24 cellular contexts compared by ENCODE assay signal in genomic region chr10:83222832-83223742, GRCh38.
DNase-seq lines count a peak whose midpoint lies in the region; ATAC-seq, FAIRE-seq and TF ChIP-seq lines count a peak whose summit lies in the region.
"Had no signal": no experiment of that assay in that cellular context is flagged by ENCODE, and none has a peak within 500 bp of the region (broad histone marks: within the 10 kb centered on the region; RNA-seq: fewer than 3 reads in every experiment).

No MANE protein-coding gene starts in this region.

- H2AK5ac ChIP-seq in neuronal stem cell (ENCODE audit: low read depth, low read length), result no peak overlapping the region

- no peak overlapping the region for H3K4ac ChIP-seq in neuronal stem cell (ENCODE audit: low read length)

- H2BK12ac ChIP-seq in neuronal stem cell (ENCODE audit: low read length), result peak overlapping the region; percentile 91

- no peak overlapping the region for H2BK120ac ChIP-seq in neuronal stem cell (ENCODE audit: low read depth, low read length)

- H3K14ac ChIP-seq in neuronal stem cell (ENCODE audit: low read length), result no peak overlapping the region

- no peak for TF ChIP-seq CTCF in BE2C (IDR thresholded peaks at IDR 0.05; ENCODE audit: low read depth, low read length)

- no CpG with 5 or more reads among the region's 25 CpGs for WGBS in neuronal stem cell (ENCODE audit: extremely low coverage in 2 of 2, insufficient read length in 2 of 2, insufficient replicate concordance in 1 of 2), 2 donors

- no peak overlapping the region for H2BK15ac ChIP-seq in neuronal stem cell (ENCODE audit: low read length)

- H3K27ac ChIP-seq in neuronal stem cell (replicated peaks; ENCODE audit: low read length), result no peak overlapping the region
- H3K27ac ChIP-seq: SK-N-MC had no signal

- no peak for ATAC-seq in naive thymus-derived CD8-positive, alpha-beta T cell
- ATAC-seq: CD8-positive, alpha-beta T cell; Panc1 had no signal

- FAIRE-seq in GM12891 (lab: Jason Lieb, UNC), result no peak
- FAIRE-seq: A204.1, GM18507 had no signal

- H4K8ac ChIP-seq in neuronal stem cell (ENCODE audit: low read depth, low read length), result no peak overlapping the region

- H3K27ac Mint-ChIP-seq in naive thymus-derived CD8-positive, alpha-beta T cell, result no peak overlapping the region
- H3K27ac Mint-ChIP-seq: CD8-positive, alpha-beta T cell had no signal

- no peaks in the 10 kb centered on the region for H3K9me3 ChIP-seq in neuronal stem cell (replicated peaks in 1 of 2; ENCODE audit: control insufficient read depth in 2 of 2, insufficient read depth in 1 of 2, low read depth in 1 of 2, low read length in 2 of 2)
- H3K9me3 ChIP-seq in BE2C, result no peaks in the 10 kb centered on the region
- H3K9me3 ChIP-seq: Caco-2 had no signal

- H3K23ac ChIP-seq in neuronal stem cell (ENCODE audit: low read depth, low read length, poor library complexity), result no peak overlapping the region

- no peak overlapping the region for H2BK5ac ChIP-seq in neuronal stem cell (ENCODE audit: low read length)

- DNase-seq in ELF-1 (ENCODE audit: low read depth, low spot score) (peak; percentile 28), RPMI7951 (ENCODE audit: low read depth) (peak; percentile 31), iPS-NIHi7 (ENCODE audit: extremely low spot score) (peak; percentile 18), neuronal stem cell (ENCODE audit: low spot score) (no peak), GM12891 (ENCODE audit: insufficient read length, low spot score) (no peak), C1 segment of cervical spinal cord (lab: John Stamatoyannopoulos, UW) (no peak), BE2C (no peak)
- no peak for DNase-seq in naive thymus-derived CD8-positive, alpha-beta T cell
- DNase-seq: Caco-2; CD8-positive, alpha-beta T cell; DMS79 treated with DMSO at 0.1 percent for 48 hours; HCEC 1CT; IMR-90; KG1; MM.1S; NCI-H2029 treated with DMSO at 0.1 percent for 48 hours; NCI-H226; NCI-H510A; NCI-H69; SIG-M5 had no signal

- H3K36me3 ChIP-seq in neuronal stem cell (replicated peaks in 1 of 2; ENCODE audit: control insufficient read depth in 2 of 2, insufficient read depth in 2 of 2, low read length in 2 of 2) (no peaks in the 10 kb centered on the region), BE2C (no peaks in the 10 kb centered on the region)

- H3K36me3 Mint-ChIP-seq in naive thymus-derived CD8-positive, alpha-beta T cell, result no peaks in the 10 kb centered on the region
- H3K36me3 Mint-ChIP-seq: CD8-positive, alpha-beta T cell had no signal

- H3K79me1 ChIP-seq in neuronal stem cell (ENCODE audit: low read depth, low read length), result no peaks in the 10 kb centered on the region

- no peak for TF ChIP-seq POLR2A in GM12891 (IDR thresholded peaks at IDR 0.05; ENCODE audit: low read depth, low read length)

- H3K4me1 ChIP-seq in neuronal stem cell (ENCODE audit: control insufficient read depth in 2 of 2, insufficient read depth in 1 of 2, low read depth in 1 of 2, low read length in 2 of 2) (peaks cover 0 to 6% of the 10 kb centered on the region in 2 donors), BE2C (no peaks in the 10 kb centered on the region)
- H3K4me1 ChIP-seq: Caco-2 had no signal

- POLR2A ChIA-PET in naive thymus-derived CD8-positive, alpha-beta T cell (lab: Charles Lee), result no interaction called here

- no peak overlapping the region for H4K91ac ChIP-seq in neuronal stem cell (ENCODE audit: low read depth, low read length, poor library complexity)

- H3K4me3 Mint-ChIP-seq in naive thymus-derived CD8-positive, alpha-beta T cell, result no peak overlapping the region
- H3K4me3 Mint-ChIP-seq: CD8-positive, alpha-beta T cell had no signal

- H3K18ac ChIP-seq in neuronal stem cell (ENCODE audit: low read length), result peak overlapping the region; percentile 82

- H3K27me3 Mint-ChIP-seq in naive thymus-derived CD8-positive, alpha-beta T cell, result no peaks in the 10 kb centered on the region

- H3K4me3 ChIP-seq in neuronal stem cell (ENCODE audit: low read length in 2 of 2) (no peak overlapping the region), BE2C (ENCODE audit: low read depth, low read length) (no peak overlapping the region)
- H3K4me3 ChIP-seq: SK-N-MC had no signal

- peaks cover 0 to 10% (median 0%) of the 10 kb centered on the region in 9 donors for H3K9me3 Mint-ChIP-seq in naive thymus-derived CD8-positive, alpha-beta T cell

- no peak overlapping the region for H3K4me2 ChIP-seq in neuronal stem cell (ENCODE audit: insufficient read depth, low read length, poor library complexity, severe bottlenecking)

- H3K9ac ChIP-seq in neuronal stem cell (ENCODE audit: low read depth, low read length, poor library complexity), result no peak overlapping the region

- H2AFZ ChIP-seq in neuronal stem cell (ENCODE audit: low read length), result peak overlapping the region; percentile 27

- H3K27me3 ChIP-seq in neuronal stem cell (ENCODE audit: control insufficient read depth in 3 of 3, insufficient read depth in 3 of 3, low read depth in 1 of 3, low read length in 3 of 3), result no peaks in the 10 kb centered on the region
- H3K27me3 ChIP-seq in BE2C, result no peaks in the 10 kb centered on the region

- H3K4me1 Mint-ChIP-seq in naive thymus-derived CD8-positive, alpha-beta T cell, result no peaks in the 10 kb centered on the region

TF ChIP-seq in GM12891, 5 proteins besides CTCF, POLR2A, EP300 and RAD21:
- TF ChIP-seq PAX5 (IDR thresholded peaks at IDR 0.05; ENCODE audit: insufficient read depth, low read length, severe bottlenecking), result no peak
- TF ChIP-seq POU2F2 (IDR thresholded peaks at IDR 0.05; ENCODE audit: low read depth, low read length), result no peak
- no peak for TF ChIP-seq POLR2AphosphoS5 (IDR thresholded peaks at IDR 0.05; ENCODE audit: low read depth, low read length)
- TF ChIP-seq TAF1 (IDR thresholded peaks at IDR 0.05; ENCODE audit: low read depth, low read length), result no peak
- no peak for TF ChIP-seq SPI1 (IDR thresholded peaks at IDR 0.05; ENCODE audit: low read depth, low read length)

Comparison
In these comparisons a context has a peak if more than half of its experiments do, and no peak if none do; other contexts are left out.
1. DNase-seq: peak in ELF-1 (single experiment), RPMI7951 (single experiment) and iPS-NIHi7 (single experiment); none in neuronal stem cell (single experiment), GM12891 (single experiment), C1 segment of cervical spinal cord (0 of 14), BE2C (single experiment) and naive thymus-derived CD8-positive, alpha-beta T cell (0 of 10).